1 cellular context compared by ENCODE assay signal in genomic region chr20:46990017-46990810, GRCh38.
TF ChIP-seq lines count a peak whose summit lies in the region.

No MANE protein-coding gene starts in this region.

TF ChIP-seq in SK-N-SH treated with all-trans-retinoic acid at 6 μM for 48 hours, 23 proteins besides CTCF, POLR2A, EP300 and RAD21 (continued from another document):
- TF ChIP-seq PATZ1 (CRISPR knock-in tag; IDR thresholded peaks at IDR 0.05; ENCODE audit: borderline replicate concordance) (no peak), TCF4 (CRISPR knock-in tag; IDR thresholded peaks at IDR 0.05; ENCODE audit: borderline replicate concordance) (no peak), ZC3H10 (CRISPR knock-in tag; IDR thresholded peaks at IDR 0.05) (no peak), ARNTL (CRISPR knock-in tag; IDR thresholded peaks at IDR 0.05; ENCODE audit: borderline replicate concordance, low read depth) (no peak), GLIS3 (CRISPR knock-in tag; IDR thresholded peaks at IDR 0.05) (no peak), OSR1 (CRISPR knock-in tag; IDR thresholded peaks at IDR 0.05) (no peak)
